Comparison of ENCODE assay signal across 1 cellular context in genomic region chr3:187735837-187736236, GRCh38.
TF ChIP-seq lines count a peak whose summit lies in the region.

No MANE protein-coding gene starts in this region.

TF ChIP-seq in A549, 52 proteins besides CTCF, POLR2A, EP300 and RAD21 (continued from another document):
- TF ChIP-seq FOSL2 (IDR thresholded peaks at IDR 0.05) (no peak), FOSL2 (CRISPR knock-in tag; IDR thresholded peaks at IDR 0.05) (no peak), ZNF302 (CRISPR knock-in tag; IDR thresholded peaks at IDR 0.05) (no peak), MAFK (IDR thresholded peaks at IDR 0.05; ENCODE audit: partially characterized antibody) (no peak)
TF ChIP-seq in A549: peak in this region for 0.
